In the genomic region with DNA sequence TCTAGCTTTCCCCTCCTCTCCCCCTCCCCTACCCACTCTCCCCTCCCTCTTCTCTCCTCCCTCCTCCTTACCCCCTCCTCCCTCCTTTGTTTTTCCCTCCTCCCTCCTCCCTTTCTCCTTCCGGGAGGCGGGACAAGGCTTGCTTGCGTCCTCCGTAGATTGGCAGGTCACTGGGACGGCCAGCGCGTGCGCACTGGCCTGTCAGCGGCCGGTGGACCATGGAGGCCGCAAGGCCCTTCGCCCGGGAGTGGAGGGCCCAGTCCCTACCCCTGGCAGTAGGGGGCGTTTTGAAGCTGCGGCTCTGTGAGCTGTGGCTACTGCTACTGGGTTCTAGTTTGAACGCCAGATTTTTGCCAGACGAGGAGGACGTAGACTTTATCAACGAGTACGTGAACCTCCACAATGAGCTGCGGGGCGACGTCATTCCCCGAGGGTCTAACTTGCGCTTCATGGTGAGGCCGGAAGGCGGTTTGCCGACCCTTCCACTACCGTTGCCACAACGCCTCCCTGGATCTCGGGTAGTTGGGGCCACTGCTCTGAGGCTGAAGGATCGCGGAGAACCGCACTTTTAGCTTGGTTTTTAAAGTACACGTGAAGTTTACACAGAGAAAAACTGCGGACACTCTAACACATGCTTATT, we compare ENCODE assay signal across 8 cellular contexts. TPM values are rescaled to one million over a fixed set of nuclear protein-coding genes. Genes with fewer than 3 reads are reported as not detected.
DNase-seq lines count a peak whose midpoint lies in the region; TF ChIP-seq lines count a peak whose summit lies in the region.

Gene GLIPR1L2 (plus strand): TSS at position 191 of the 640 bp plus-strand sequence. CDS start 28 bp downstream, at position 219.

- TF ChIP-seq CTCF in Caco-2 (IDR thresholded peaks at IDR 0.05; ENCODE audit: insufficient read depth in 1 of 2, low read depth in 1 of 2, low read length in 1 of 2, severe bottlenecking in 1 of 2, unreplicated experiment in 1 of 2) (peak; percentile 72 to 77), GM20000 (IDR thresholded peaks at IDR 0.05; ENCODE audit: extremely low read depth, missing control alignments) (peak; percentile 80), endothelial cell (IDR thresholded peaks at IDR 0.05; ENCODE audit: unreplicated experiment) (peak; percentile 69), mesothelial cell of epicardium (IDR thresholded peaks at IDR 0.05; ENCODE audit: unreplicated experiment) (peak; percentile 67)

- no peaks in the 10 kb centered on the region for H3K9me3 ChIP-seq in Caco-2

- H3K9me3 Mint-ChIP-seq in Caco-2 (ENCODE audit: unreplicated experiment) (no peaks in the 10 kb centered on the region), endothelial cell (ENCODE audit: unreplicated experiment) (no peaks in the 10 kb centered on the region), mesothelial cell of epicardium (no peaks in the 10 kb centered on the region)

- peak; percentile 89 to 90 for DNase-seq in Caco-2
- peak; percentile 87 for DNase-seq in GM20000 (ENCODE audit: low spot score)
- peak; percentile 98 for DNase-seq in HT-29 (ENCODE audit: low spot score)
- DNase-seq in NOMO-1 (lab: John Stamatoyannopoulos, UW; ENCODE audit: unreplicated experiment in 2 of 2) = peak; percentile 93 to 95
- DNase-seq in activated CD8-positive, alpha-beta memory T cell treated with anti-CD3 and anti-CD28 coated beads, Interleukin-2, amount 50 U/mL, for 48 hours = peak; percentile 92
- DNase-seq in endothelial cell (ENCODE audit: low spot score) = peak; percentile 96
- DNase-seq in mesothelial cell of epicardium (ENCODE audit: low spot score in 2 of 2, unreplicated experiment in 2 of 2) = peak; percentile 87 to 94
- DNase-seq in stimulated activated CD8-positive, alpha-beta memory T cell treated with anti-CD3 and anti-CD28 coated beads, Interleukin-15, amount 100 ng/mL, for 4 hours (ENCODE audit: low read depth in 2 of 2) = peak; percentile 78 to 79

- H3K4me3 Mint-ChIP-seq in Caco-2 (ENCODE audit: unreplicated experiment) (peak within 1 kb of the TSS; percentile 77), endothelial cell (ENCODE audit: unreplicated experiment) (peak within 1 kb of the TSS; percentile 90), mesothelial cell of epicardium (peak within 1 kb of the TSS; percentile 87)

- H3K4me1 Mint-ChIP-seq in Caco-2 (ENCODE audit: low read depth, unreplicated experiment) (no peaks in the 10 kb centered on the region), endothelial cell (ENCODE audit: unreplicated experiment) (peaks cover 4% of the 10 kb centered on the region), mesothelial cell of epicardium (peaks cover 31% of the 10 kb centered on the region)

- no peaks in the 10 kb centered on the region for H3K36me3 Mint-ChIP-seq in Caco-2 (ENCODE audit: insufficient read depth, unreplicated experiment)
- H3K36me3 Mint-ChIP-seq in endothelial cell (ENCODE audit: low read depth, unreplicated experiment) = no peaks in the 10 kb centered on the region
- peaks cover 3% of the 10 kb centered on the region for H3K36me3 Mint-ChIP-seq in mesothelial cell of epicardium

- BruUV-seq in Caco-2 (replicated peaks; lab: Mats Ljungman, UMichigan) = no TSS peak

- peak within 1 kb of the TSS; percentile 35 for H3K27ac Mint-ChIP-seq in Caco-2 (ENCODE audit: unreplicated experiment)
- H3K27ac Mint-ChIP-seq in endothelial cell (ENCODE audit: unreplicated experiment) = peak within 1 kb of the TSS; percentile 88
- H3K27ac Mint-ChIP-seq in mesothelial cell of epicardium = peak within 1 kb of the TSS; percentile 96

- H3K36me3 ChIP-seq in Caco-2 (ENCODE audit: control insufficient read depth, insufficient read depth, low read length) = no peaks in the 10 kb centered on the region

- POLR2A ChIA-PET in Caco-2 (lab: Charles Lee) = no interaction called here

- intact Hi-C loops in Caco-2 (cut with micrococcal nuclease; ENCODE audit: unreplicated experiment) = loop anchor here (2.0 to 5.0 kb wide), 2 partner anchors 96 to 120 kb away; partner anchors contain the start of gene KRR1

- H3K4me3 ChIP-seq in Caco-2 (ENCODE audit: low read depth, low read length) = peak within 1 kb of the TSS; percentile 52

- H3K27me3 Mint-ChIP-seq in Caco-2 (ENCODE audit: insufficient read depth, unreplicated experiment) (peaks cover 8% of the 10 kb centered on the region), endothelial cell (ENCODE audit: unreplicated experiment) (no peaks in the 10 kb centered on the region), mesothelial cell of epicardium (ENCODE audit: low read depth) (no peaks in the 10 kb centered on the region)

- CTCF ChIA-PET in Caco-2 (lab: Charles Lee) = interaction anchor here (0.7 to 1.4 kb wide), 4 partner anchors 57 to 319 kb away, joined by 3 to 4 read pairs (median 3); partner anchors contain the start of genes CAPS2 and GLIPR1L1

- no peaks in the 10 kb centered on the region for H3K27me3 ChIP-seq in Caco-2 (replicated peaks; ENCODE audit: control insufficient read depth, insufficient read depth, low read length)

- H3K4me1 ChIP-seq in Caco-2 = no peaks in the 10 kb centered on the region

RNA-seq across cellular contexts. Expression of gene GLIPR1L2, which starts in this region (rescaled TPM):
- total RNA-seq in Caco-2 (2022) (not detected in 2 replicates), endothelial cell (ENCODE audit: unreplicated experiment) (0.26 TPM), mesothelial cell of epicardium (0.89 to 1.6 TPM (median 1.4 TPM) in 3 replicates)
- 0.39 TPM in 1 of 2 replicates, not detected in the other for total RNA-seq in HT-29 (2014; rRNA removed; shearing (Covaris generic))

Comparison
In these comparisons a context has a peak if more than half of its experiments do, and no peak if none do; other contexts are left out.
1. Peak in every context shown above with its lines: DNase-seq and H3K4me3 ChIP-seq.
2. Peak in DNase-seq and H3K4me3 ChIP-seq in Caco-2; RNA of the gene not detected or under 1 TPM.
3. Peak in DNase-seq in HT-29; RNA of the gene not detected or under 1 TPM.
4. Peak in DNase-seq in endothelial cell; RNA of the gene not detected or under 1 TPM.
5. H3K27ac Mint-ChIP-seq: peak in every context shown above with its lines; median percentile 96 in mesothelial cell of epicardium; 88 in endothelial cell; 35 in Caco-2.